ENCODE assay signal across 10 cellular contexts in the genomic region with DNA sequence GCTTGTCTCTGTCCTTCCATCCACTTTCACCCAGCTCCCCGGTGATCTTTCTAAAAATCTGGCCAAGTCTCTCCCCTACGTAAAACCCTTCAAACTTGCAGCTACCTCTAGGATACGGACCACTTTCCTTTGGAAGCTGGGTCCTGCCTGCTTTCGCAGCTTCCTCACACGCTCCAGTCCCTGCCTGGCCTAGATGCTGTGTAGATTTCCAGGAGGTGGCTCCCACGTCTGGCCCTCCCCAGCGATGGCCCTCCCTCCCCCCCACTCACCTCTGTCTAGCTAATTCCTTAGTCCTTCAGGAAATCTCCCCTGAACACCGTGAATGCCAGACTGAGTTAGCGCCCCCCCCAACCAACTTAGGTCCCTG. TPM values are rescaled to one million over a fixed set of nuclear protein-coding genes. Genes with fewer than 3 reads are reported as not detected.
DNase-seq lines count a peak whose midpoint lies in the region; ATAC-seq, FAIRE-seq and TF ChIP-seq lines count a peak whose summit lies in the region.
"Had no signal": no experiment of that assay in that cellular context is flagged by ENCODE, and none has a peak within 500 bp of the region (broad histone marks: within the 10 kb centered on the region; RNA-seq: fewer than 3 reads in every experiment).

No MANE protein-coding gene starts in this region.

- POLR2A ChIA-PET in activated CD4-positive, alpha-beta memory T cell treated with anti-CD3 and anti-CD28 coated beads for 36 hours (lab: Charles Lee) = interaction anchor here (0.7 to 3.1 kb wide), 10 partner anchors 9 to 321 kb away, joined by 3 to 17 read pairs (median 4); a partner anchor contains a TSS

- peak overlapping the region; percentile 84 to 94 for H3K4me3 ChIP-seq in kidney (ENCODE audit: low read length in 2 of 2)
- H3K4me3 ChIP-seq in testis = peak overlapping the region; percentile 87 to 92

- TF ChIP-seq POLR2A in testis (IDR thresholded peaks at IDR 0.05) = no peak

- H3K36me3 Mint-ChIP-seq in activated naive CD4-positive, alpha-beta T cell treated with anti-CD3 and anti-CD28 coated beads, Interleukin-2, amount 50 U/mL, for 24 hours = peaks cover 8% of the 10 kb centered on the region
- peaks cover 24% of the 10 kb centered on the region for H3K36me3 Mint-ChIP-seq in activated CD4-positive, alpha-beta memory T cell treated with anti-CD3 and anti-CD28 coated beads for 36 hours

- H3K27ac ChIP-seq in kidney (ENCODE audit: low read depth in 2 of 2, low read length in 2 of 2) = no peak overlapping the region
- H3K27ac ChIP-seq in testis = no peak overlapping the region

- peak overlapping the region; percentile 98 for H3K4me3 Mint-ChIP-seq in activated naive CD4-positive, alpha-beta T cell treated with anti-CD3 and anti-CD28 coated beads, Interleukin-2, amount 50 U/mL, for 24 hours
- H3K4me3 Mint-ChIP-seq in activated CD4-positive, alpha-beta memory T cell treated with anti-CD3 and anti-CD28 coated beads for 36 hours = peak overlapping the region; percentile 94

- peaks cover 10 to 15% of the 10 kb centered on the region in 2 donors for H3K4me1 ChIP-seq in kidney (ENCODE audit: control insufficient read depth in 1 of 2, insufficient read depth in 1 of 2, low read depth in 1 of 2, low read length in 2 of 2)
- peaks cover 28% of the 10 kb centered on the region for H3K4me1 ChIP-seq in testis

- no peak for FAIRE-seq in kidney (lab: Jason Lieb, UNC)
- FAIRE-seq: G401.6, RCC 7860 had no signal

- H3K4me1 Mint-ChIP-seq in activated naive CD4-positive, alpha-beta T cell treated with anti-CD3 and anti-CD28 coated beads, Interleukin-2, amount 50 U/mL, for 24 hours = peaks cover 40% of the 10 kb centered on the region
- H3K4me1 Mint-ChIP-seq in activated CD4-positive, alpha-beta memory T cell treated with anti-CD3 and anti-CD28 coated beads for 36 hours (ENCODE audit: low read depth) = peaks cover 27% of the 10 kb centered on the region

- H3K27ac Mint-ChIP-seq in activated naive CD4-positive, alpha-beta T cell treated with anti-CD3 and anti-CD28 coated beads, Interleukin-2, amount 50 U/mL, for 24 hours = peak overlapping the region; percentile 42
- peak overlapping the region; percentile 80 for H3K27ac Mint-ChIP-seq in activated CD4-positive, alpha-beta memory T cell treated with anti-CD3 and anti-CD28 coated beads for 36 hours

- 38% methylated on average over 9 of the region's 9 CpGs for WGBS in testis, 2 donors

- H3K27me3 Mint-ChIP-seq in activated naive CD4-positive, alpha-beta T cell treated with anti-CD3 and anti-CD28 coated beads, Interleukin-2, amount 50 U/mL, for 24 hours = no peaks in the 10 kb centered on the region
- H3K27me3 Mint-ChIP-seq in activated CD4-positive, alpha-beta memory T cell treated with anti-CD3 and anti-CD28 coated beads for 36 hours = no peaks in the 10 kb centered on the region

- DNase-seq in activated naive CD4-positive, alpha-beta T cell (lab: John Stamatoyannopoulos, UW) = no peak
- no peak for DNase-seq in activated CD4-positive, alpha-beta memory T cell treated with anti-CD3 and anti-CD28 coated beads for 36 hours
- DNase-seq in kidney = no peak
- DNase-seq in testis = no peak
- DNase-seq in medulla oblongata (ENCODE audit: extremely low spot score) = no peak

- intact Hi-C loops in activated CD4-positive, alpha-beta memory T cell treated with anti-CD3 and anti-CD28 coated beads for 36 hours (cut with micrococcal nuclease) = loop anchor here (2.0 to 5.0 kb wide), 2 partner anchors 25 to 36 kb away; a partner anchor contains a TSS
- intact Hi-C loops in kidney (cut with DNase I) (no loop called here), testis (cut with DNase I; ENCODE audit: low total_unique reads) (no loop called here)

- no peaks in the 10 kb centered on the region for H3K9me3 Mint-ChIP-seq in activated naive CD4-positive, alpha-beta T cell treated with anti-CD3 and anti-CD28 coated beads, Interleukin-2, amount 50 U/mL, for 24 hours
- peaks cover 5% of the 10 kb centered on the region for H3K9me3 Mint-ChIP-seq in activated CD4-positive, alpha-beta memory T cell treated with anti-CD3 and anti-CD28 coated beads for 36 hours

- H3K36me3 ChIP-seq in kidney (ENCODE audit: control insufficient read depth in 1 of 2, insufficient read depth in 2 of 2, low read length in 2 of 2) (peaks cover 12 to 18% of the 10 kb centered on the region in 2 donors), testis (ENCODE audit: low read depth, missing control alignments) (no peaks in the 10 kb centered on the region)

- no peaks in the 10 kb centered on the region for H3K27me3 ChIP-seq in testis

- CTCF ChIA-PET in activated CD4-positive, alpha-beta memory T cell treated with anti-CD3 and anti-CD28 coated beads for 36 hours (lab: Charles Lee) = interaction anchor here (0.7 to 5.5 kb wide), 34 partner anchors 9 to 444 kb away, joined by 3 to 79 read pairs (median 5); a partner anchor contains a TSS

- H3K9ac ChIP-seq in kidney (ENCODE audit: low read length in 2 of 2) = peak overlapping the region; percentile 33 to 93

- no peak for ATAC-seq in HG02623 (IDR thresholded peaks at IDR 0.05; ENCODE audit: unreplicated experiment)
- no peak for ATAC-seq in HG03342 (IDR thresholded peaks at IDR 0.05; ENCODE audit: unreplicated experiment)

- TF ChIP-seq CTCF in kidney (IDR thresholded peaks at IDR 0.05; ENCODE audit: borderline replicate concordance, extremely low read depth, insufficient read depth) (no peak), testis (IDR thresholded peaks at IDR 0.05) (no peak)

- no peaks in the 10 kb centered on the region for H3K9me3 ChIP-seq in kidney (ENCODE audit: control insufficient read depth in 1 of 2, low read length in 2 of 2)
- H3K9me3 ChIP-seq in testis = no peaks in the 10 kb centered on the region

RNA-seq across cellular contexts. Expression of a gene that starts 0.6 kb away (rescaled TPM):
- 10 to 100 TPM; 77.1 to 78.8 TPM for total RNA-seq in activated CD4-positive, alpha-beta memory T cell treated with anti-CD3 and anti-CD28 coated beads for 36 hours
- total RNA-seq in kidney (61.7 TPM), testis (10 to 100 TPM; 56.0 to 62.2 TPM)
- polyA plus RNA-seq in kidney (ENCODE audit: insufficient read depth, low read depth, low replicate concordance) (37.0 TPM), testis (ENCODE audit: insufficient read depth, low read depth, low replicate concordance) (74.4 TPM)

RNA-seq across cellular contexts. Expression of a gene that starts 24.9 kb away (rescaled TPM):
- total RNA-seq in activated CD4-positive, alpha-beta memory T cell treated with anti-CD3 and anti-CD28 coated beads for 36 hours = 10 to 100 TPM; 47.7 to 48.1 TPM
- 1.0 TPM for total RNA-seq in kidney
- not detected for polyA plus RNA-seq in kidney (ENCODE audit: insufficient read depth, low read depth, low replicate concordance)
- total RNA-seq in testis = 10 to 100 TPM; 15.6 to 19.3 TPM
- polyA plus RNA-seq in testis (ENCODE audit: insufficient read depth, low read depth, low replicate concordance) = 22.8 TPM

RNA-seq across cellular contexts. Expression of a gene that starts 24.9 kb away (rescaled TPM):
- total RNA-seq in activated CD4-positive, alpha-beta memory T cell treated with anti-CD3 and anti-CD28 coated beads for 36 hours = 10 to 100 TPM; 53.9 to 64.5 TPM
- 54.0 TPM for total RNA-seq in kidney
- polyA plus RNA-seq in kidney (ENCODE audit: insufficient read depth, low read depth, low replicate concordance) = 227 TPM
- 10 to 100 TPM; 54.5 to 69.1 TPM for total RNA-seq in testis
- polyA plus RNA-seq in testis (ENCODE audit: insufficient read depth, low read depth, low replicate concordance) = 65.1 TPM

RNA-seq across cellular contexts. Expression of a gene that starts 28.1 kb away (rescaled TPM):
- total RNA-seq in activated CD4-positive, alpha-beta memory T cell treated with anti-CD3 and anti-CD28 coated beads for 36 hours = 10 to 100 TPM; 20.1 to 23.6 TPM
- 44.4 TPM for total RNA-seq in kidney
- 404 TPM for polyA plus RNA-seq in kidney (ENCODE audit: insufficient read depth, low read depth, low replicate concordance)
- total RNA-seq in testis = 10 to 100 TPM; 39.4 to 60.1 TPM
- polyA plus RNA-seq in testis (ENCODE audit: insufficient read depth, low read depth, low replicate concordance) = 37.7 TPM

RNA-seq across cellular contexts. Expression of a gene that starts 52.0 kb away (rescaled TPM):
- 10 to 100 TPM; 41.3 to 43.3 TPM for total RNA-seq in activated CD4-positive, alpha-beta memory T cell treated with anti-CD3 and anti-CD28 coated beads for 36 hours
- total RNA-seq in kidney (30.0 TPM), testis (10 to 100 TPM; 37.6 to 47.4 TPM)
- polyA plus RNA-seq in kidney (ENCODE audit: insufficient read depth, low read depth, low replicate concordance) (21.2 TPM), testis (ENCODE audit: insufficient read depth, low read depth, low replicate concordance) (44.1 TPM)
